ENCODE assay signal across 1 cellular context in genomic region chrX:150933945-150934350, GRCh38.
TF ChIP-seq lines count a peak whose summit lies in the region.

No MANE protein-coding gene starts in this region.

TF ChIP-seq in A549, 52 proteins besides CTCF, POLR2A, EP300 and RAD21:
- TF ChIP-seq ZFP36 (IDR thresholded peaks at IDR 0.05; ENCODE audit: borderline replicate concordance, partially characterized antibody) (no peak), MYC (IDR thresholded peaks at IDR 0.05; ENCODE audit: borderline replicate concordance, low read length) (no peak), TFCP2L1 (CRISPR knock-in tag; IDR thresholded peaks at IDR 0.05) (no peak), NFE2L2 (conservative IDR thresholded peaks at IDR 0.05; ENCODE audit: low read length) (no peak), SMC3 (IDR thresholded peaks at IDR 0.05) (no peak), FOSB (CRISPR knock-in tag; IDR thresholded peaks at IDR 0.05) (no peak), ESRRA (IDR thresholded peaks at IDR 0.05; ENCODE audit: borderline replicate concordance, low read length) (no peak)
- TF ChIP-seq, protein P1, sequence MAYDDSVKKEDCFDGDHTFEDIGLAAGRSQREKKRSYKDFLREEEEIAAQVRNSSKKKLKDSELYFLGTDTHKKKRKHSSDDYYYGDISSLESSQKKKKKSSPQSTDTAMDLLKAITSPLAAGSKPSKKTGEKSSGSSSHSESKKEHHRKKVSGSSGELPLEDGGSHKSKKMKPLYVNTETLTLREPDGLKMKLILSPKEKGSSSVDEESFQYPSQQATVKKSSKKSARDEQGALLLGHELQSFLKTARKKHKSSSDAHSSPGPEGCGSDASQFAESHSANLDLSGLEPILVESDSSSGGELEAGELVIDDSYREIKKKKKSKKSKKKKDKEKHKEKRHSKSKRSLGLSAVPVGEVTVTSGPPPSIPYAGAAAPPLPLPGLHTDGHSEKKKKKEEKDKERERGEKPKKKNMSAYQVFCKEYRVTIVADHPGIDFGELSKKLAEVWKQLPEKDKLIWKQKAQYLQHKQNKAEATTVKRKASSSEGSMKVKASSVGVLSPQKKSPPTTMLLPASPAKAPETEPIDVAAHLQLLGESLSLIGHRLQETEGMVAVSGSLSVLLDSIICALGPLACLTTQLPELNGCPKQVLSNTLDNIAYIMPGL (CRISPR knock-in tag; IDR thresholded peaks at IDR 0.05; ENCODE audit: borderline replicate concordance): no peak
- TF ChIP-seq, protein P2, sequence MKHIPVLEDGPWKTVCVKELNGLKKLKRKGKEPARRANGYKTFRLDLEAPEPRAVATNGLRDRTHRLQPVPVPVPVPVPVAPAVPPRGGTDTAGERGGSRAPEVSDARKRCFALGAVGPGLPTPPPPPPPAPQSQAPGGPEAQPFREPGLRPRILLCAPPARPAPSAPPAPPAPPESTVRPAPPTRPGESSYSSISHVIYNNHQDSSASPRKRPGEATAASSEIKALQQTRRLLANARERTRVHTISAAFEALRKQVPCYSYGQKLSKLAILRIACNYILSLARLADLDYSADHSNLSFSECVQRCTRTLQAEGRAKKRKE (CRISPR knock-in tag; IDR thresholded peaks at IDR 0.05; ENCODE audit: low read depth): no peak
